ENCODE assay signal across 18 cellular contexts in the genomic region with DNA sequence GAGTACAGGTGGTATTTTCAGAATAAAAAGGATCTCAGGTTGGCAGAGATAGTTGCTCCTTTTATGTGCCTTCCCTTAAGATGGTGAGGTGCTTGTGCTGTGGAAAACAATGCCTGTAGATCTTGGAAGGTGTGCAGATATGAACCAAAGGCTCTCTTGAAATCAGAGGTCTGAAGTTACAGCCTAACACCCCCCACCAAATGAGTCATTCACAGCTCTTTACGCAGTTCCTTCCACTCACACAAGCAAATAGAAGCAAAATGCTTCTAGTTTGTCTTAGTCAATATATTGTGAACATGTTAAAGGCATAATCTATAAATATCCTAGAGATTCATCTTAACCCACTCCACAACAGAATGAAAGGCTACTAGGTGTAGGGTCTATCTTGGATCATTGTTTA.
DNase-seq lines count a peak whose midpoint lies in the region; ATAC-seq and TF ChIP-seq lines count a peak whose summit lies in the region.
"Had no signal": no experiment of that assay in that cellular context is flagged by ENCODE, and none has a peak within 500 bp of the region (broad histone marks: within the 10 kb centered on the region; RNA-seq: fewer than 3 reads in every experiment).

No MANE protein-coding gene starts in this region.

- ATAC-seq in PC-3 (peak; percentile 92), upper lobe of right lung (peak; percentile 22)
- ATAC-seq: Right ventricle myocardium inferior had no signal

- H3F3A ChIP-seq in GM23248 (ENCODE audit: insufficient read depth) (no peaks in the 10 kb centered on the region), PC-3 (ENCODE audit: low read length, unreplicated experiment) (no peaks in the 10 kb centered on the region)

- no peaks in the 10 kb centered on the region for H3K36me3 Mint-ChIP-seq in endodermal cell (ENCODE audit: low read depth)
- no peaks in the 10 kb centered on the region for H3K36me3 Mint-ChIP-seq in type B pancreatic cell

- H3K4me3 Mint-ChIP-seq in endodermal cell = no peak overlapping the region
- H3K4me3 Mint-ChIP-seq in type B pancreatic cell = no peak overlapping the region
- H3K4me3 Mint-ChIP-seq: B cell; CD4-positive, alpha-beta T cell had no signal

- peak overlapping the region; percentile 15 for H3K27ac Mint-ChIP-seq in endodermal cell
- no peak overlapping the region for H3K27ac Mint-ChIP-seq in type B pancreatic cell
- H3K27ac Mint-ChIP-seq: B cell; CD4-positive, alpha-beta T cell had no signal

- H2AFZ ChIP-seq in GM23248 = no peak overlapping the region
- H2AFZ ChIP-seq in PC-3 (ENCODE audit: low read length) = no peak overlapping the region
- H2AFZ ChIP-seq: PC-9 had no signal

- in situ Hi-C loops in GM23248 (cut with MboI) = no loop called here

- H3K27me3 Mint-ChIP-seq in endodermal cell (ENCODE audit: insufficient read depth) (no peaks in the 10 kb centered on the region), type B pancreatic cell (peaks cover 7% of the 10 kb centered on the region)

- H3K4me3 ChIP-seq in GM23248 (no peak overlapping the region), PC-3 (ENCODE audit: low read length) (no peak overlapping the region), endodermal cell (ENCODE audit: low read length) (no peak overlapping the region), upper lobe of right lung (no peak overlapping the region), esophagus squamous epithelium (no peak overlapping the region)
- H3K4me3 ChIP-seq: PC-9 had no signal

- CTCF ChIA-PET in PC-3 (lab: Charles Lee) = no interaction called here

- H3K4me1 ChIP-seq in GM23248 (ENCODE audit: insufficient read depth) (no peaks in the 10 kb centered on the region), PC-3 (ENCODE audit: insufficient read depth, low read length) (no peaks in the 10 kb centered on the region), endodermal cell (ENCODE audit: control insufficient read depth, insufficient read depth, low read length) (no peaks in the 10 kb centered on the region), upper lobe of right lung (no peaks in the 10 kb centered on the region), esophagus squamous epithelium (no peaks in the 10 kb centered on the region)

- H3K4me1 Mint-ChIP-seq in endodermal cell (no peaks in the 10 kb centered on the region), type B pancreatic cell (ENCODE audit: unreplicated experiment) (no peaks in the 10 kb centered on the region)
- H3K4me1 Mint-ChIP-seq: B cell had no signal

- peaks cover 4% of the 10 kb centered on the region for H3K9me3 Mint-ChIP-seq in endodermal cell
- no peaks in the 10 kb centered on the region for H3K9me3 Mint-ChIP-seq in type B pancreatic cell

- H3K27me3 ChIP-seq in GM23248 (replicated peaks; ENCODE audit: insufficient read depth) (no peaks in the 10 kb centered on the region), PC-3 (ENCODE audit: low read length) (peaks cover 12% of the 10 kb centered on the region; the same call in 1 of the 2 replicates), endodermal cell (ENCODE audit: control insufficient read depth, insufficient read depth, low read length, poor library complexity, severe bottlenecking) (no peaks in the 10 kb centered on the region), upper lobe of right lung (no peaks in the 10 kb centered on the region), esophagus squamous epithelium (no peaks in the 10 kb centered on the region)

- DNase-seq in GM23248 (peak; percentile 6), PC-3 (peak; percentile 62), endodermal cell (no peak), upper lobe of right lung (no peak), type B pancreatic cell (ENCODE audit: extremely low spot score, unreplicated experiment) (no peak), esophagus squamous epithelium (lab: John Stamatoyannopoulos, UW) (no peak)
- DNase-seq in stimulated activated CD4-positive, alpha-beta T cell treated with anti-CD3 and anti-CD28 coated beads, Interleukin-2, amount 100 ng/mL, for 48 hours = no peak
- DNase-seq: Calu3; CD4-positive, alpha-beta T cell; DND-41; Kasumi-1; NCI-H146; NCI-H345; NCI-H69; PC-9; SK-N-SH had no signal

- H4K20me1 ChIP-seq in GM23248 (ENCODE audit: insufficient read depth) = no peaks in the 10 kb centered on the region
- H4K20me1 ChIP-seq in PC-3 (ENCODE audit: low read length) = no peaks in the 10 kb centered on the region

- intact Hi-C loops in PC-3 (cut with micrococcal nuclease) (no loop called here), upper lobe of right lung (cut with DNase I) (no loop called here), esophagus squamous epithelium (cut with DNase I) (no loop called here)

- no peak for TF ChIP-seq POLR2A in esophagus squamous epithelium (IDR thresholded peaks at IDR 0.05)

- 61 to 62% methylated on average over 1 of the region's 1 CpG for WGBS in GM23248 (ENCODE audit: low coverage in 1 of 2, low lambda C conversion rate in 2 of 2, missing lambda C conversion rate in 2 of 2), 2 experiments
- WGBS in endodermal cell (ENCODE audit: insufficient coverage in 1 of 2, insufficient read length in 1 of 2), 2 experiments = 71% methylated on average over 1 of the region's 1 CpG; no CpG with 5 or more reads in 1 of the 2 experiments
- 64 to 77% methylated on average over 1 of the region's 1 CpG for WGBS in esophagus squamous epithelium, 2 donors

- H3K27ac ChIP-seq in GM23248 (no peak overlapping the region), PC-3 (ENCODE audit: low read length) (no peak overlapping the region), endodermal cell (ENCODE audit: low read depth, low read length) (no peak overlapping the region), upper lobe of right lung (no peak overlapping the region), esophagus squamous epithelium (no peak overlapping the region)
- H3K27ac ChIP-seq: PC-9 had no signal

- no peak for TF ChIP-seq CTCF in PC-3 (conservative IDR thresholded peaks at IDR 0.05; ENCODE audit: low read depth, low read length)
- no peak for TF ChIP-seq CTCF in endodermal cell (conservative IDR thresholded peaks at IDR 0.05)
- no peak for TF ChIP-seq CTCF in upper lobe of right lung (IDR thresholded peaks at IDR 0.05)
- no peak for TF ChIP-seq CTCF in type B pancreatic cell (conservative IDR thresholded peaks at IDR 0.05)
- no peak for TF ChIP-seq CTCF in esophagus squamous epithelium (IDR thresholded peaks at IDR 0.05)

- H3K9me3 ChIP-seq in GM23248 (ENCODE audit: low read depth) (no peaks in the 10 kb centered on the region), PC-3 (ENCODE audit: low read length) (0 out of 2 replicates have a peak, but pooled peaks cover 6% of the 10 kb centered on the region), endodermal cell (ENCODE audit: control insufficient read depth, low read length) (no peaks in the 10 kb centered on the region), upper lobe of right lung (no peaks in the 10 kb centered on the region), esophagus squamous epithelium (no peaks in the 10 kb centered on the region)
- H3K9me3 ChIP-seq: SK-N-SH had no signal

- H3K4me2 ChIP-seq in GM23248 (ENCODE audit: unreplicated experiment) (no peak overlapping the region), PC-3 (ENCODE audit: low read length) (no peak overlapping the region)
- H3K4me2 ChIP-seq: PC-9, SK-N-SH had no signal

- no peaks in the 10 kb centered on the region for H3K9me2 ChIP-seq in GM23248 (ENCODE audit: insufficient read depth)
- H3K9me2 ChIP-seq in PC-3 (replicated peaks; ENCODE audit: low read length) = no peaks in the 10 kb centered on the region
- H3K9me2 ChIP-seq: SK-N-SH had no signal

- no peaks in the 10 kb centered on the region for H3K36me3 ChIP-seq in GM23248 (ENCODE audit: low read depth)
- H3K36me3 ChIP-seq in PC-3 (ENCODE audit: low read depth, low read length) = no peaks in the 10 kb centered on the region
- no peaks in the 10 kb centered on the region for H3K36me3 ChIP-seq in endodermal cell (ENCODE audit: control insufficient read depth, insufficient read depth, low read length)
- no peaks in the 10 kb centered on the region for H3K36me3 ChIP-seq in upper lobe of right lung
- no peaks in the 10 kb centered on the region for H3K36me3 ChIP-seq in esophagus squamous epithelium

- POLR2A ChIA-PET in PC-3 (lab: Charles Lee; ENCODE audit: unreplicated experiment) = no interaction called here

- H3K79me2 ChIP-seq in GM23248 (ENCODE audit: insufficient read depth) (no peaks in the 10 kb centered on the region), PC-3 (ENCODE audit: low read length) (no peaks in the 10 kb centered on the region)

- H3K9ac ChIP-seq in GM23248 = no peak overlapping the region
- no peak overlapping the region for H3K9ac ChIP-seq in PC-3 (ENCODE audit: low read length)
- H3K9ac ChIP-seq in endodermal cell (ENCODE audit: extremely low read depth, low read length, poor library complexity, severe bottlenecking) = no peak overlapping the region
- H3K9ac ChIP-seq: SK-N-SH had no signal

- BruUV-seq in PC-3 (replicated peaks; lab: Mats Ljungman, UMichigan) = no TSS peak

Comparison
In these comparisons a context has a peak if more than half of its experiments do, and no peak if none do; other contexts are left out.
1. DNase-seq: peak in GM23248 (single experiment) and PC-3 (single experiment); none in endodermal cell (single experiment), upper lobe of right lung (single experiment), stimulated activated CD4-positive, alpha-beta T cell treated with anti-CD3 and anti-CD28 coated beads, Interleukin-2, amount 100 ng/mL, for 48 hours (0 of 2), type B pancreatic cell (single experiment) and esophagus squamous epithelium (single experiment).